In the genomic region with DNA sequence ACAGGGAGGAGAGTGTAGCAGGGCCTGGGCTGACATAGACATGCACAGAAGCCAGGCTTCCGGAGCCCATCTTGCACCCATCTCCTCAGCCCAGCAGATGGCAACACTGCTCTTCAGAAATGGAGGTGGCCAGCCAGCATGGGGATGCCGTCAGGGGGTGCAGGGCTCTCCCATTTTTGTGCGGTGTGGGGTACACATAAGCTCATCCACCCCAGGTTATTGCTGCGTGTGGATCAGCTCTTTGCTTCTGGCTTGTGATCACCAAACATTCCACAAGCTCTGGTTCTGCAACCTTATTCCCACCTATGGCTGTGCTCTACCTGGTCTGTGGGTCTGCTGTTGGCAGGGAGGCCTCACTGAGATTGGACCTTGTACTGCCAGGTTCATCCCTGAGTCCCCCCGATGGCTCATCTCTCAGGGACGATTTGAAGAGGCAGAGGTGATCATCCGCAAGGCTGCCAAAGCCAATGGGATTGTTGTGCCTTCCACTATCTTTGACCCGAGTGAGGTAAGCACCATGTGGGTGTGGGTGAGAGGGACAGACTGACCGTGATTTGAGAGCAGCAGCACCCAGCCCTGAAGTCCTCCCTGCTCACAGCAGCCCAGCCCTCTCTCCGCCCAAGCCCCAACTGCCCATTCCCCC, we compare ENCODE assay signal across 8 cellular contexts. TPM values are rescaled to one million over a fixed set of nuclear protein-coding genes. Genes with fewer than 3 reads are reported as not detected.
DNase-seq lines count a peak whose midpoint lies in the region; ATAC-seq and TF ChIP-seq lines count a peak whose summit lies in the region.

No MANE protein-coding gene starts in this region.

- peak overlapping the region; percentile 28 for H3K9ac ChIP-seq in mesendoderm (ENCODE audit: low read length)

- H3K9me3 ChIP-seq in A673 (ENCODE audit: low read depth, low read length, poor library complexity, severe bottlenecking) = no peaks in the 10 kb centered on the region

- no peak overlapping the region for H2AK5ac ChIP-seq in mesendoderm (ENCODE audit: low read length)

- peaks cover 5% of the 10 kb centered on the region for H3K36me3 Mint-ChIP-seq in activated CD8-positive, alpha-beta T cell treated with anti-CD3 and anti-CD28 coated beads for 36 hours (ENCODE audit: low read depth)

- no peaks in the 10 kb centered on the region for H3K79me2 ChIP-seq in mesendoderm (ENCODE audit: control insufficient read depth, insufficient read depth, low read length)

- H4K8ac ChIP-seq in mesendoderm (ENCODE audit: low read depth, low read length) = no peak overlapping the region

- POLR2A ChIA-PET in A673 (lab: Charles Lee; ENCODE audit: low non-redundant PET) = no interaction called here
- POLR2A ChIA-PET in activated CD8-positive, alpha-beta T cell treated with anti-CD3 and anti-CD28 coated beads for 36 hours (lab: Charles Lee) = interaction anchor here (0.6 to 8.7 kb wide), 15 partner anchors 9 to 314 kb away, joined by 3 to 68 read pairs (median 5); a partner anchor contains a TSS

- H3K4me3 Mint-ChIP-seq in activated CD8-positive, alpha-beta T cell treated with anti-CD3 and anti-CD28 coated beads for 36 hours = no peak overlapping the region

- H3K27me3 ChIP-seq in A673 (replicated peaks; ENCODE audit: insufficient read depth, low read depth, low read length, poor library complexity) = no peaks in the 10 kb centered on the region
- no peaks in the 10 kb centered on the region for H3K27me3 ChIP-seq in mesendoderm (ENCODE audit: insufficient read depth, low read length, poor library complexity)

- TF ChIP-seq CTCF in A673 (conservative IDR thresholded peaks at IDR 0.05; ENCODE audit: low read depth, low read length) = peak; percentile 83
- TF ChIP-seq CTCF in activated CD8-positive, alpha-beta T cell treated with anti-CD3 and anti-CD28 coated beads for 36 hours (IDR thresholded peaks at IDR 0.05) = peak; percentile 91

- CTCF ChIA-PET in A673 (lab: Charles Lee) = interaction anchor here (0.6 to 1.7 kb wide), 4 partner anchors 104 to 479 kb away, joined by 3 to 9 read pairs (median 3); a partner anchor contains a TSS
- CTCF ChIA-PET in activated CD8-positive, alpha-beta T cell treated with anti-CD3 and anti-CD28 coated beads for 36 hours (lab: Charles Lee) = interaction anchor here (0.6 to 12.3 kb wide), 45 partner anchors 8 to 442 kb away, joined by 3 to 342 read pairs (median 4); a partner anchor contains a TSS

- H4K5ac ChIP-seq in mesendoderm (ENCODE audit: low read length) = no peak overlapping the region

- H3K4me1 Mint-ChIP-seq in activated CD8-positive, alpha-beta T cell treated with anti-CD3 and anti-CD28 coated beads for 36 hours (ENCODE audit: low read depth) = peaks cover 40% of the 10 kb centered on the region

- H3K79me1 ChIP-seq in mesendoderm (ENCODE audit: low read length) = no peaks in the 10 kb centered on the region

- peak overlapping the region; percentile 25 for H3K27ac Mint-ChIP-seq in activated CD8-positive, alpha-beta T cell treated with anti-CD3 and anti-CD28 coated beads for 36 hours

- H3K56ac ChIP-seq in mesendoderm (ENCODE audit: low read length) = peak overlapping the region; percentile 44

- no peak overlapping the region for H3K4me3 ChIP-seq in A673 (ENCODE audit: low read depth, low read length, poor library complexity, severe bottlenecking)
- no peak overlapping the region for H3K4me3 ChIP-seq in mesendoderm (ENCODE audit: low read length)

- H3K27ac ChIP-seq in A673 (ENCODE audit: low read depth, low read length, poor library complexity, severe bottlenecking) (no peak overlapping the region), mesendoderm (ENCODE audit: low read depth, low read length) (no peak overlapping the region)

- no peaks in the 10 kb centered on the region for H3K27me3 Mint-ChIP-seq in activated CD8-positive, alpha-beta T cell treated with anti-CD3 and anti-CD28 coated beads for 36 hours

- H3K9me3 Mint-ChIP-seq in activated CD8-positive, alpha-beta T cell treated with anti-CD3 and anti-CD28 coated beads for 36 hours = no peaks in the 10 kb centered on the region

- no peak overlapping the region for H2BK15ac ChIP-seq in mesendoderm (replicated peaks; ENCODE audit: low read depth)

- no peak overlapping the region for H3K4me2 ChIP-seq in mesendoderm (ENCODE audit: low read length)

- H3K4me1 ChIP-seq in A673 (ENCODE audit: insufficient read depth, low read length, poor library complexity, severe bottlenecking) (no peaks in the 10 kb centered on the region), mesendoderm (ENCODE audit: control insufficient read depth, low read depth, low read length) (no peaks in the 10 kb centered on the region)

- DNase-seq in A673 (ENCODE audit: low spot score) = peak; percentile 72
- DNase-seq in NCI-H774 (lab: John Stamatoyannopoulos, UW) = peak; percentile 4
- peak; percentile 87 for DNase-seq in activated CD8-positive, alpha-beta T cell treated with anti-CD3 and anti-CD28 coated beads for 36 hours
- peak; percentile 58 for DNase-seq in effector CD8-positive, alpha-beta T cell (lab: John Stamatoyannopoulos, UW)
- peak; percentile 72 for DNase-seq in mesendoderm
- DNase-seq in stimulated activated CD8-positive, alpha-beta memory T cell treated with anti-CD3 and anti-CD28 coated beads, Interleukin-15, amount 100 ng/mL, for 4 hours (ENCODE audit: low read depth in 2 of 2) = peak; percentile 42 to 51

- H2BK5ac ChIP-seq in mesendoderm (ENCODE audit: low read length) = no peak overlapping the region

- H3K36me3 ChIP-seq in A673 (ENCODE audit: insufficient read depth, low read length, poor library complexity, severe bottlenecking) = no peaks in the 10 kb centered on the region
- no peaks in the 10 kb centered on the region for H3K36me3 ChIP-seq in mesendoderm (ENCODE audit: control insufficient read depth, insufficient read depth, low read length)

- H3K4ac ChIP-seq in mesendoderm (ENCODE audit: low read depth, low read length) = no peak overlapping the region

- ATAC-seq in GM18502 (IDR thresholded peaks at IDR 0.05; ENCODE audit: poor library complexity, unreplicated experiment) = peak; percentile 84
- peak; percentile 94 for ATAC-seq in HG02884 (IDR thresholded peaks at IDR 0.05; ENCODE audit: unreplicated experiment)
- peak; percentile 92 for ATAC-seq in activated CD8-positive, alpha-beta T cell treated with anti-CD3 and anti-CD28 coated beads for 36 hours

- no peak overlapping the region for H3K23ac ChIP-seq in mesendoderm (ENCODE audit: low read length)

- intact Hi-C loops in A673 (cut with micrococcal nuclease; ENCODE audit: unreplicated experiment) = loop anchor here (1.0 to 5.0 kb wide), 3 partner anchors 115 to 496 kb away; no protein-coding TSS in a partner anchor
- intact Hi-C loops in activated CD8-positive, alpha-beta T cell treated with anti-CD3 and anti-CD28 coated beads for 36 hours (cut with micrococcal nuclease) = loop anchor here (1.0 to 10.0 kb wide), 2 partner anchors 115 to 438 kb away; no protein-coding TSS in a partner anchor

- no peak overlapping the region for H2BK120ac ChIP-seq in mesendoderm (ENCODE audit: low read depth, low read length)

- BruUV-seq in A673 (replicated peaks; lab: Mats Ljungman, UMichigan) = no TSS peak

- WGBS in mesendoderm (ENCODE audit: extremely low coverage, insufficient coverage, low lambda C conversion rate) = no CpG with 5 or more reads among the region's 10 CpGs

- no peak overlapping the region for H3K18ac ChIP-seq in mesendoderm (ENCODE audit: low read length)

RNA-seq across cellular contexts. Expression of a gene that starts 17.3 kb away (rescaled TPM):
- total RNA-seq in A673 (2021) = 3.0 and 3.8 TPM in 2 replicates
- total RNA-seq in activated CD8-positive, alpha-beta T cell treated with anti-CD3 and anti-CD28 coated beads for 36 hours = 1 to 10 TPM; 4.0 to 4.1 TPM
- polyA plus RNA-seq in mesendoderm (2013, experiment 1 of 2) = 1.1 TPM
- 0.88 TPM for polyA plus RNA-seq in mesendoderm (2013, experiment 2 of 2)

Comparison
In these comparisons a context has a peak if more than half of its experiments do, and no peak if none do; other contexts are left out.
1. DNase-seq: peak in every context shown above with its lines; median percentile 87 in activated CD8-positive, alpha-beta T cell treated with anti-CD3 and anti-CD28 coated beads for 36 hours; 72 in A673; 72 in mesendoderm; 58 in effector CD8-positive, alpha-beta T cell; 46 in stimulated activated CD8-positive, alpha-beta memory T cell treated with anti-CD3 and anti-CD28 coated beads, Interleukin-15, amount 100 ng/mL, for 4 hours; 4 in NCI-H774.